In the genomic region with DNA sequence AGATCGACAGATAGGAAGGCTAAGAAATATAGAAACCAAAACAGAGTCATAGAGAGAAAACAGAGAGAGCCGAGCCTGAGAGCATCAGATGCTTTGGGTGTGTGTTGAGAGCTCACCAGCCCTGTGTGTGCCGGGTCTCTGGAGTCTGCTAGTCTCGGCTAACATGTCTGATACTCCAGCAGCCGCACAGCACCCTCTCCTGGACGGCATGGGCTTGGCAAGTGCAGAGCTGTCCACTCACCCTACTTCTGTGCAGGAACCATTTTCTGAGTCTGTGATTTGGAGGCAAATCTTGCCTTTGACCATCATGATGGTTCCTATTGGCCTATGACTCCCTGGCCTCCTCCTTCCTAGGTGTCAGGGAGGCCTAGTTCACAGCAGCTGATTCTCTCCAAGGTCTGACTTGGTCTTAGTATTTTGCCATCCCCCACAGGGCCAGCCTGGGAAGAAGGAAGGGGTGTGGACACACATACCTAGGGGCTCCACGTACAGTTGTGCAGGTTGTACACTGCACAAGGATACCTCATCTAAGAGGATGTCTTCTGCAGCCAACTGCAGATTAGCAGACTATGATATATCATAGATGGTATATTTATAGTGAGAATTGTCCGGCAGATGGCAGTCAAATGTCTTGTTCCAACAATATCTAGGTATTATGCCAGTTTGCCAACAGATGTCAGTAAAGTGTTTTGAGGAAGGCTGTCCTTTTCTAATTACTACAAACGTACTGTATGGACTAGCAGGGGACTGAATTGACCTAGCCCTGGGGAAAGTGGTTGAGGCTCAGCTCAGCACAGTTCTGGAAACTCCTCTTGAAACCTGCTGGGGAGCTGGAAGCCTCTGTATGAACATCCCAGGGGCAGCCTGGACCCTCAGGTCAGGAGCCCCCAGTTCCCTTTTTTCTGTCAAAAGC, we compare ENCODE assay signal across 1 cellular context.
A peak's percentile ranks its signal among the peaks of the same experiment; 100 is the strongest.
TF ChIP-seq lines count a peak whose summit lies in the region.

No MANE protein-coding gene starts in this region.

TF ChIP-seq in HepG2, 621 proteins besides CTCF, POLR2A, EP300 and RAD21 (continued from another document and continues in another):
- TF ChIP-seq, protein P1, sequence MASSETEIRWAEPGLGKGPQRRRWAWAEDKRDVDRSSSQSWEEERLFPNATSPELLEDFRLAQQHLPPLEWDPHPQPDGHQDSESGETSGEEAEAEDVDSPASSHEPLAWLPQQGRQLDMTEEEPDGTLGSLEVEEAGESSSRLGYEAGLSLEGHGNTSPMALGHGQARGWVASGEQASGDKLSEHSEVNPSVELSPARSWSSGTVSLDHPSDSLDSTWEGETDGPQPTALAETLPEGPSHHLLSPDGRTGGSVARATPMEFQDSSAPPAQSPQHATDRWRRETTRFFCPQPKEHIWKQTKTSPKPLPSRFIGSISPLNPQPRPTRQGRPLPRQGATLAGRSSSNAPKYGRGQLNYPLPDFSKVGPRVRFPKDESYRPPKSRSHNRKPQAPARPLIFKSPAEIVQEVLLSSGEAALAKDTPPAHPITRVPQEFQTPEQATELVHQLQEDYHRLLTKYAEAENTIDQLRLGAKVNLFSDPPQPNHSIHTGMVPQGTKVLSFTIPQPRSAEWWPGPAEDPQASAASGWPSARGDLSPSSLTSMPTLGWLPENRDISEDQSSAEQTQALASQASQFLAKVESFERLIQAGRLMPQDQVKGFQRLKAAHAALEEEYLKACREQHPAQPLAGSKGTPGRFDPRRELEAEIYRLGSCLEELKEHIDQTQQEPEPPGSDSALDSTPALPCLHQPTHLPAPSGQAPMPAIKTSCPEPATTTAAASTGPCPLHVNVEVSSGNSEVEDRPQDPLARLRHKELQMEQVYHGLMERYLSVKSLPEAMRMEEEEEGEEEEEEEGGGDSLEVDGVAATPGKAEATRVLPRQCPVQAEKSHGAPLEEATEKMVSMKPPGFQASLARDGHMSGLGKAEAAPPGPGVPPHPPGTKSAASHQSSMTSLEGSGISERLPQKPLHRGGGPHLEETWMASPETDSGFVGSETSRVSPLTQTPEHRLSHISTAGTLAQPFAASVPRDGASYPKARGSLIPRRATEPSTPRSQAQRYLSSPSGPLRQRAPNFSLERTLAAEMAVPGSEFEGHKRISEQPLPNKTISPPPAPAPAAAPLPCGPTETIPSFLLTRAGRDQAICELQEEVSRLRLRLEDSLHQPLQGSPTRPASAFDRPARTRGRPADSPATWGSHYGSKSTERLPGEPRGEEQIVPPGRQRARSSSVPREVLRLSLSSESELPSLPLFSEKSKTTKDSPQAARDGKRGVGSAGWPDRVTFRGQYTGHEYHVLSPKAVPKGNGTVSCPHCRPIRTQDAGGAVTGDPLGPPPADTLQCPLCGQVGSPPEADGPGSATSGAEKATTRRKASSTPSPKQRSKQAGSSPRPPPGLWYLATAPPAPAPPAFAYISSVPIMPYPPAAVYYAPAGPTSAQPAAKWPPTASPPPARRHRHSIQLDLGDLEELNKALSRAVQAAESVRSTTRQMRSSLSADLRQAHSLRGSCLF (CRISPR knock-in tag; IDR thresholded peaks at IDR 0.05; ENCODE audit: borderline replicate concordance), result no peak
- TF ChIP-seq, protein P2, sequence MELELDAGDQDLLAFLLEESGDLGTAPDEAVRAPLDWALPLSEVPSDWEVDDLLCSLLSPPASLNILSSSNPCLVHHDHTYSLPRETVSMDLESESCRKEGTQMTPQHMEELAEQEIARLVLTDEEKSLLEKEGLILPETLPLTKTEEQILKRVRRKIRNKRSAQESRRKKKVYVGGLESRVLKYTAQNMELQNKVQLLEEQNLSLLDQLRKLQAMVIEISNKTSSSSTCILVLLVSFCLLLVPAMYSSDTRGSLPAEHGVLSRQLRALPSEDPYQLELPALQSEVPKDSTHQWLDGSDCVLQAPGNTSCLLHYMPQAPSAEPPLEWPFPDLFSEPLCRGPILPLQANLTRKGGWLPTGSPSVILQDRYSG (CRISPR knock-in tag; IDR thresholded peaks at IDR 0.05), result peak; percentile 37; the same call in 1 of the 2 replicates
- no peak for TF ChIP-seq CCAR2 (optimal IDR thresholded peaks at IDR 0.05; ENCODE audit: low read depth, low read length)
- TF ChIP-seq ZNF766 (CRISPR knock-in tag; IDR thresholded peaks at IDR 0.05; ENCODE audit: borderline replicate concordance), result no peak
- TF ChIP-seq ZNF652 (CRISPR knock-in tag; IDR thresholded peaks at IDR 0.05; ENCODE audit: borderline replicate concordance, low read depth), result no peak; the same call in 1 of the 2 replicates
- TF ChIP-seq SRSF4 (IDR thresholded peaks at IDR 0.05; ENCODE audit: low read depth, low read length, poor library complexity, severe bottlenecking), result no peak
- no peak for TF ChIP-seq ZKSCAN1 (IDR thresholded peaks at IDR 0.05; ENCODE audit: low read length)
- TF ChIP-seq JDP2 (CRISPR knock-in tag; IDR thresholded peaks at IDR 0.05; ENCODE audit: borderline replicate concordance), result no peak
- no peak for TF ChIP-seq ZNF3 (CRISPR knock-in tag; IDR thresholded peaks at IDR 0.05)
- TF ChIP-seq IRF2 (CRISPR knock-in tag; IDR thresholded peaks at IDR 0.05), result peak; percentile 30; the same call in 1 of the 2 replicates
- peak; percentile 68 for TF ChIP-seq MIXL1 (CRISPR knock-in tag; IDR thresholded peaks at IDR 0.05)
- no peak for TF ChIP-seq ASH2L (IDR thresholded peaks at IDR 0.05; ENCODE audit: insufficient read length, low read depth, low read length)
- no peak; the same call in 1 of the 2 replicates for TF ChIP-seq ZNF770 (CRISPR knock-in tag; IDR thresholded peaks at IDR 0.05)
- TF ChIP-seq ZNF326 (CRISPR knock-in tag; IDR thresholded peaks at IDR 0.05; ENCODE audit: borderline replicate concordance), result 0 out of 2 replicates have a peak, but pooled peaks have one; percentile 75
- no peak for TF ChIP-seq ADNP (CRISPR knock-in tag; IDR thresholded peaks at IDR 0.05)
- no peak for TF ChIP-seq FOXA1 (IDR thresholded peaks at IDR 0.05)
- no peak for TF ChIP-seq FOXA1 (CRISPR knock-in tag; IDR thresholded peaks at IDR 0.05)
- TF ChIP-seq ZNF101 (CRISPR knock-in tag; IDR thresholded peaks at IDR 0.05; ENCODE audit: borderline replicate concordance, low read depth), result no peak
- no peak for TF ChIP-seq ZNF562 (CRISPR knock-in tag; IDR thresholded peaks at IDR 0.05; ENCODE audit: borderline replicate concordance)
- TF ChIP-seq, protein P3, sequence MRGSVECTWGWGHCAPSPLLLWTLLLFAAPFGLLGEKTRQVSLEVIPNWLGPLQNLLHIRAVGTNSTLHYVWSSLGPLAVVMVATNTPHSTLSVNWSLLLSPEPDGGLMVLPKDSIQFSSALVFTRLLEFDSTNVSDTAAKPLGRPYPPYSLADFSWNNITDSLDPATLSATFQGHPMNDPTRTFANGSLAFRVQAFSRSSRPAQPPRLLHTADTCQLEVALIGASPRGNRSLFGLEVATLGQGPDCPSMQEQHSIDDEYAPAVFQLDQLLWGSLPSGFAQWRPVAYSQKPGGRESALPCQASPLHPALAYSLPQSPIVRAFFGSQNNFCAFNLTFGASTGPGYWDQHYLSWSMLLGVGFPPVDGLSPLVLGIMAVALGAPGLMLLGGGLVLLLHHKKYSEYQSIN (CRISPR knock-in tag; IDR thresholded peaks at IDR 0.05; ENCODE audit: borderline replicate concordance), result no peak
- TF ChIP-seq, protein P4, sequence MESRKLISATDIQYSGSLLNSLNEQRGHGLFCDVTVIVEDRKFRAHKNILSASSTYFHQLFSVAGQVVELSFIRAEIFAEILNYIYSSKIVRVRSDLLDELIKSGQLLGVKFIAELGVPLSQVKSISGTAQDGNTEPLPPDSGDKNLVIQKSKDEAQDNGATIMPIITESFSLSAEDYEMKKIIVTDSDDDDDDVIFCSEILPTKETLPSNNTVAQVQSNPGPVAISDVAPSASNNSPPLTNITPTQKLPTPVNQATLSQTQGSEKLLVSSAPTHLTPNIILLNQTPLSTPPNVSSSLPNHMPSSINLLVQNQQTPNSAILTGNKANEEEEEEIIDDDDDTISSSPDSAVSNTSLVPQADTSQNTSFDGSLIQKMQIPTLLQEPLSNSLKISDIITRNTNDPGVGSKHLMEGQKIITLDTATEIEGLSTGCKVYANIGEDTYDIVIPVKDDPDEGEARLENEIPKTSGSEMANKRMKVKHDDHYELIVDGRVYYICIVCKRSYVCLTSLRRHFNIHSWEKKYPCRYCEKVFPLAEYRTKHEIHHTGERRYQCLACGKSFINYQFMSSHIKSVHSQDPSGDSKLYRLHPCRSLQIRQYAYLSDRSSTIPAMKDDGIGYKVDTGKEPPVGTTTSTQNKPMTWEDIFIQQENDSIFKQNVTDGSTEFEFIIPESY (CRISPR knock-in tag; IDR thresholded peaks at IDR 0.05), result peak; percentile 20
- no peak for TF ChIP-seq ZFP1 (CRISPR knock-in tag; IDR thresholded peaks at IDR 0.05)
- TF ChIP-seq NFIB (CRISPR knock-in tag; IDR thresholded peaks at IDR 0.05; ENCODE audit: borderline replicate concordance), result no peak
- TF ChIP-seq, protein P5, sequence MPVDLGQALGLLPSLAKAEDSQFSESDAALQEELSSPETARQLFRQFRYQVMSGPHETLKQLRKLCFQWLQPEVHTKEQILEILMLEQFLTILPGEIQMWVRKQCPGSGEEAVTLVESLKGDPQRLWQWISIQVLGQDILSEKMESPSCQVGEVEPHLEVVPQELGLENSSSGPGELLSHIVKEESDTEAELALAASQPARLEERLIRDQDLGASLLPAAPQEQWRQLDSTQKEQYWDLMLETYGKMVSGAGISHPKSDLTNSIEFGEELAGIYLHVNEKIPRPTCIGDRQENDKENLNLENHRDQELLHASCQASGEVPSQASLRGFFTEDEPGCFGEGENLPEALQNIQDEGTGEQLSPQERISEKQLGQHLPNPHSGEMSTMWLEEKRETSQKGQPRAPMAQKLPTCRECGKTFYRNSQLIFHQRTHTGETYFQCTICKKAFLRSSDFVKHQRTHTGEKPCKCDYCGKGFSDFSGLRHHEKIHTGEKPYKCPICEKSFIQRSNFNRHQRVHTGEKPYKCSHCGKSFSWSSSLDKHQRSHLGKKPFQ (CRISPR knock-in tag; IDR thresholded peaks at IDR 0.05; ENCODE audit: insufficient replicate concordance), result no peak
- TF ChIP-seq ZFP36L1 (CRISPR knock-in tag; IDR thresholded peaks at IDR 0.05), result no peak
- TF ChIP-seq ZFP37 (CRISPR knock-in tag; IDR thresholded peaks at IDR 0.05; ENCODE audit: borderline replicate concordance), result 0 out of 2 replicates have a peak, but pooled peaks have one; percentile 20
- TF ChIP-seq MAFK (conservative IDR thresholded peaks at IDR 0.05 in 1 of 2, IDR thresholded peaks at IDR 0.05 in 1 of 2; ENCODE audit: low read length in 2 of 2), result no peak
- no peak for TF ChIP-seq HES4 (CRISPR knock-in tag; IDR thresholded peaks at IDR 0.05; ENCODE audit: borderline replicate concordance)
- no peak for TF ChIP-seq TAF15 (IDR thresholded peaks at IDR 0.05; ENCODE audit: low read depth, low read length, poor library complexity, severe bottlenecking)
- no peak for TF ChIP-seq U2AF1 (optimal IDR thresholded peaks at IDR 0.05; ENCODE audit: low read depth, low read length)
- TF ChIP-seq GABPA (IDR thresholded peaks at IDR 0.05; ENCODE audit: low read depth, low read length), result no peak
- TF ChIP-seq GABPA (CRISPR knock-in tag; IDR thresholded peaks at IDR 0.05; ENCODE audit: low read depth), result no peak
- TF ChIP-seq KDM3A (CRISPR knock-in tag; IDR thresholded peaks at IDR 0.05; ENCODE audit: low read depth), result no peak
- TF ChIP-seq ZNF724P (CRISPR knock-in tag; IDR thresholded peaks at IDR 0.05; ENCODE audit: borderline replicate concordance), result no peak
- TF ChIP-seq CHD2 (IDR thresholded peaks at IDR 0.05; ENCODE audit: low read depth, low read length), result no peak; the same call in 1 of the 2 replicates
- no peak for TF ChIP-seq MEIS1 (CRISPR knock-in tag; IDR thresholded peaks at IDR 0.05; ENCODE audit: borderline replicate concordance)
- TF ChIP-seq ZNF251 (CRISPR knock-in tag; IDR thresholded peaks at IDR 0.05), result no peak
- TF ChIP-seq MTA1 (CRISPR knock-in tag; IDR thresholded peaks at IDR 0.05; ENCODE audit: borderline replicate concordance), result no peak
- peak; percentile 39; the same call in 1 of the 2 replicates for TF ChIP-seq FOXC1 (CRISPR knock-in tag; IDR thresholded peaks at IDR 0.05; ENCODE audit: borderline replicate concordance)
- no peak for TF ChIP-seq ZFP41 (CRISPR knock-in tag; IDR thresholded peaks at IDR 0.05; ENCODE audit: borderline replicate concordance)
- TF ChIP-seq, protein P6, sequence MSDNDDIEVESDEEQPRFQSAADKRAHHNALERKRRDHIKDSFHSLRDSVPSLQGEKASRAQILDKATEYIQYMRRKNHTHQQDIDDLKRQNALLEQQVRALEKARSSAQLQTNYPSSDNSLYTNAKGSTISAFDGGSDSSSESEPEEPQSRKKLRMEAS (IDR thresholded peaks at IDR 0.05), result no peak
- TF ChIP-seq ZNF713 (CRISPR knock-in tag; IDR thresholded peaks at IDR 0.05), result no peak
- no peak for TF ChIP-seq JARID2 (CRISPR knock-in tag; IDR thresholded peaks at IDR 0.05; ENCODE audit: insufficient replicate concordance)
- no peak for TF ChIP-seq CBFB (CRISPR knock-in tag; IDR thresholded peaks at IDR 0.05)
- no peak for TF ChIP-seq TEAD2 (CRISPR knock-in tag; IDR thresholded peaks at IDR 0.05)
- TF ChIP-seq ZEB1 (IDR thresholded peaks at IDR 0.05; ENCODE audit: insufficient replicate concordance, low read depth), result no peak
- TF ChIP-seq SALL2 (CRISPR knock-in tag; IDR thresholded peaks at IDR 0.05), result no peak; the same call in none of the 2 replicates
- no peak for TF ChIP-seq TOE1 (CRISPR knock-in tag; IDR thresholded peaks at IDR 0.05)
- TF ChIP-seq ZNF263 (CRISPR knock-in tag; IDR thresholded peaks at IDR 0.05), result no peak
- no peak for TF ChIP-seq PHF20 (CRISPR knock-in tag; IDR thresholded peaks at IDR 0.05)
- 0 out of 2 replicates have a peak, but pooled peaks have one; percentile 58 for TF ChIP-seq DNMT1 (CRISPR knock-in tag; IDR thresholded peaks at IDR 0.05)
